In genomic region chr12:57481671-57482070, GRCh38 we compare ENCODE assay signal across 22 cellular contexts. TPM values are rescaled to one million over a fixed set of nuclear protein-coding genes. Genes with fewer than 3 reads are reported as not detected.
DNase-seq lines count a peak whose midpoint lies in the region; ATAC-seq and TF ChIP-seq lines count a peak whose summit lies in the region.
"Had no signal": no experiment of that assay in that cellular context is flagged by ENCODE, and none has a peak within 500 bp of the region (broad histone marks: within the 10 kb centered on the region; RNA-seq: fewer than 3 reads in every experiment).

No MANE protein-coding gene starts in this region.

- H3K27ac Mint-ChIP-seq in activated CD4-positive, alpha-beta T cell treated with anti-CD3 and anti-CD28 coated beads for 36 hours: peak overlapping the region; percentile 99
- peak overlapping the region; percentile 98 for H3K27ac Mint-ChIP-seq in activated naive CD8-positive, alpha-beta T cell treated with anti-CD3 and anti-CD28 coated beads, Interleukin-2, amount 50 U/mL, for 24 hours
- peak overlapping the region; percentile 64 for H3K27ac Mint-ChIP-seq in neural progenitor cell

- H3K27ac ChIP-seq in neural progenitor cell (no peak overlapping the region), brain microvascular endothelial cell (no peak overlapping the region)
- H3K27ac ChIP-seq: epithelial cell of prostate, HL-60, KMS-11, left ventricle myocardium inferior, upper lobe of right lung had no signal

- intact Hi-C loops in activated CD4-positive, alpha-beta T cell treated with anti-CD3 and anti-CD28 coated beads for 36 hours (cut with DNase I, micrococcal nuclease): no loop called here

- no peaks in the 10 kb centered on the region for H3F3A ChIP-seq in neural progenitor cell (ENCODE audit: low read depth)

- H3K4me3 ChIP-seq in NB4 (ENCODE audit: low read depth, low read length) (no peak overlapping the region), neural progenitor cell (no peak overlapping the region), brain microvascular endothelial cell (ENCODE audit: low read depth, low read length) (no peak overlapping the region)
- H3K4me3 ChIP-seq: left ventricle myocardium inferior, Peyer's patch, upper lobe of right lung had no signal

- no peaks in the 10 kb centered on the region for H3K79me2 ChIP-seq in neural progenitor cell (ENCODE audit: low read depth)

- H3K36me3 ChIP-seq in neural progenitor cell (no peaks in the 10 kb centered on the region), brain microvascular endothelial cell (replicated peaks) (no peaks in the 10 kb centered on the region)
- H3K36me3 ChIP-seq: left ventricle myocardium inferior, Peyer's patch, upper lobe of right lung had no signal

- H3K9me3 ChIP-seq in neural progenitor cell (ENCODE audit: low read depth): no peaks in the 10 kb centered on the region
- H3K9me3 ChIP-seq: left ventricle myocardium inferior, Peyer's patch, upper lobe of right lung had no signal

- no peak for ATAC-seq in activated CD4-positive, alpha-beta T cell treated with anti-CD3 and anti-CD28 coated beads for 36 hours
- ATAC-seq in activated naive CD8-positive, alpha-beta T cell treated with anti-CD3 and anti-CD28 coated beads, Interleukin-2, amount 50 U/mL, for 24 hours: no peak
- ATAC-seq in HG03097 (IDR thresholded peaks at IDR 0.05; ENCODE audit: low FRiP score, unreplicated experiment): no peak
- ATAC-seq: upper lobe of right lung had no signal

- no peak for TF ChIP-seq POLR2A in NB4 (IDR thresholded peaks at IDR 0.05; ENCODE audit: extremely low read depth, insufficient read length)

- no peak overlapping the region for H3K4me2 ChIP-seq in neural progenitor cell
- H3K4me2 ChIP-seq: KMS-11 had no signal

- in situ Hi-C loops in brain microvascular endothelial cell (cut with HindIII; ENCODE audit: low pct_ligation_motif_present, low sequenced_read_pairs): no loop called here

- CTCF ChIA-PET in activated CD4-positive, alpha-beta T cell treated with anti-CD3 and anti-CD28 coated beads for 36 hours (lab: Charles Lee): interaction anchor here (0.7 to 2.2 kb wide), 3 partner anchors 12 to 52 kb away, joined by 3 to 6 read pairs (median 3); no protein-coding TSS in a partner anchor

- no peak overlapping the region for H3K9ac ChIP-seq in neural progenitor cell
- H3K9ac ChIP-seq: KMS-11 had no signal

- H2AFZ ChIP-seq in neural progenitor cell (replicated peaks): no peak overlapping the region

- no peaks in the 10 kb centered on the region for H3K9me3 Mint-ChIP-seq in activated CD4-positive, alpha-beta T cell treated with anti-CD3 and anti-CD28 coated beads for 36 hours (ENCODE audit: low read depth)
- no peaks in the 10 kb centered on the region for H3K9me3 Mint-ChIP-seq in activated naive CD8-positive, alpha-beta T cell treated with anti-CD3 and anti-CD28 coated beads, Interleukin-2, amount 50 U/mL, for 24 hours
- no peaks in the 10 kb centered on the region for H3K9me3 Mint-ChIP-seq in neural progenitor cell

- H3K36me3 Mint-ChIP-seq in activated CD4-positive, alpha-beta T cell treated with anti-CD3 and anti-CD28 coated beads for 36 hours (ENCODE audit: low read depth): peaks cover 42% of the 10 kb centered on the region
- H3K36me3 Mint-ChIP-seq in activated naive CD8-positive, alpha-beta T cell treated with anti-CD3 and anti-CD28 coated beads, Interleukin-2, amount 50 U/mL, for 24 hours (ENCODE audit: low read depth): peaks cover 19% of the 10 kb centered on the region
- no peaks in the 10 kb centered on the region for H3K36me3 Mint-ChIP-seq in neural progenitor cell

- peaks cover 56% of the 10 kb centered on the region for H3K27me3 ChIP-seq in neural progenitor cell
- H3K27me3 ChIP-seq in brain microvascular endothelial cell (replicated peaks): no peaks in the 10 kb centered on the region
- H3K27me3 ChIP-seq: Peyer's patch, upper lobe of right lung had no signal

- no peaks in the 10 kb centered on the region for H3K4me1 ChIP-seq in neural progenitor cell
- H3K4me1 ChIP-seq: left ventricle myocardium inferior had no signal

- H4K20me1 ChIP-seq in neural progenitor cell (ENCODE audit: low read depth): no peaks in the 10 kb centered on the region

- TF ChIP-seq CTCF in NB4 (IDR thresholded peaks at IDR 0.05; ENCODE audit: low read depth, low read length) (no peak), neural progenitor cell (IDR thresholded peaks at IDR 0.05) (no peak), brain microvascular endothelial cell (IDR thresholded peaks at IDR 0.05; ENCODE audit: low read depth, low read length, missing control alignments) (no peak)

- H3K4me3 Mint-ChIP-seq in activated CD4-positive, alpha-beta T cell treated with anti-CD3 and anti-CD28 coated beads for 36 hours: no peak overlapping the region
- no peak overlapping the region for H3K4me3 Mint-ChIP-seq in activated naive CD8-positive, alpha-beta T cell treated with anti-CD3 and anti-CD28 coated beads, Interleukin-2, amount 50 U/mL, for 24 hours
- H3K4me3 Mint-ChIP-seq in neural progenitor cell: no peak overlapping the region

- no peak for DNase-seq in activated CD4-positive, alpha-beta T cell treated with anti-CD3 and anti-CD28 coated beads for 36 hours
- no peak for DNase-seq in activated CD4-positive, alpha-beta T cell treated with anti-CD3 and anti-CD28 coated beads for 1 hour
- peak; percentile 30 for DNase-seq in NB4 (ENCODE audit: low read depth)
- DNase-seq in activated naive CD8-positive, alpha-beta T cell treated with anti-CD3 and anti-CD28 coated beads, Interleukin-2, amount 50 U/mL, for 24 hours: no peak
- DNase-seq in neural progenitor cell (ENCODE audit: low spot score): no peak
- no peak for DNase-seq in brain microvascular endothelial cell
- DNase-seq in COR-L47 (lab: John Stamatoyannopoulos, UW): no peak
- DNase-seq: activated CD4-positive, CD25-positive, alpha-beta regulatory T cell; C1 segment of cervical spinal cord; DND-41; left ventricle myocardium inferior; NCI-H1092 treated with DMSO at 0.1 percent for 48 hours; NCI-H748 treated with DMSO at 0.1 percent for 48 hours; Peyer's patch; stimulated activated CD4-positive, alpha-beta T cell treated with anti-CD3 and anti-CD28 coated beads, Interleukin-4, amount 100 ng/mL, for 4 hours; upper lobe of right lung had no signal

- POLR2A ChIA-PET in activated CD4-positive, alpha-beta T cell treated with anti-CD3 and anti-CD28 coated beads for 36 hours (lab: Charles Lee): no interaction called here

- H3K27me3 Mint-ChIP-seq in activated CD4-positive, alpha-beta T cell treated with anti-CD3 and anti-CD28 coated beads for 36 hours: no peaks in the 10 kb centered on the region
- H3K27me3 Mint-ChIP-seq in activated naive CD8-positive, alpha-beta T cell treated with anti-CD3 and anti-CD28 coated beads, Interleukin-2, amount 50 U/mL, for 24 hours: no peaks in the 10 kb centered on the region
- peaks cover 25% of the 10 kb centered on the region for H3K27me3 Mint-ChIP-seq in neural progenitor cell (ENCODE audit: insufficient read depth, low read depth)

- peaks cover 47% of the 10 kb centered on the region for H3K4me1 Mint-ChIP-seq in activated CD4-positive, alpha-beta T cell treated with anti-CD3 and anti-CD28 coated beads for 36 hours
- peaks cover 55% of the 10 kb centered on the region for H3K4me1 Mint-ChIP-seq in activated naive CD8-positive, alpha-beta T cell treated with anti-CD3 and anti-CD28 coated beads, Interleukin-2, amount 50 U/mL, for 24 hours
- peaks cover 2% of the 10 kb centered on the region for H3K4me1 Mint-ChIP-seq in neural progenitor cell

RNA-seq across cellular contexts. Expression of gene ARHGAP9, which starts 2.0 kb away (rescaled TPM):
- 100 to 1,000 TPM in 1 of 2 experiments, 10 to 100 TPM in 1; 77.7 to 101 TPM for total RNA-seq in activated CD4-positive, alpha-beta T cell treated with anti-CD3 and anti-CD28 coated beads for 36 hours
- total RNA-seq in neural progenitor cell (ENCODE audit: low replicate concordance): 0.62 TPM in 1 of 2 replicates, not detected in the other

RNA-seq across cellular contexts. Expression of gene MARS1, which starts 6.2 kb away (rescaled TPM):
- total RNA-seq in activated CD4-positive, alpha-beta T cell treated with anti-CD3 and anti-CD28 coated beads for 36 hours: 100 to 1,000 TPM; 389 to 583 TPM
- 109 and 116 TPM in 2 replicates for total RNA-seq in neural progenitor cell (ENCODE audit: low replicate concordance)

RNA-seq across cellular contexts. Expression of gene GLI1, which starts 22.1 kb away (rescaled TPM):
- under 1 TPM; 0.40 to 0.73 TPM for total RNA-seq in activated CD4-positive, alpha-beta T cell treated with anti-CD3 and anti-CD28 coated beads for 36 hours
- total RNA-seq in neural progenitor cell (ENCODE audit: low replicate concordance): 0.12 and 0.71 TPM in 2 replicates

RNA-seq across cellular contexts. Expression of gene INHBE, which starts 26.6 kb away (rescaled TPM):
- total RNA-seq in activated CD4-positive, alpha-beta T cell treated with anti-CD3 and anti-CD28 coated beads for 36 hours: 1 to 10 TPM; 1.2 to 1.5 TPM
- 2.6 TPM in 1 of 2 replicates, not detected in the other for total RNA-seq in neural progenitor cell (ENCODE audit: low replicate concordance)
- total RNA-seq: aorta, frontal cortex, left ventricle myocardium inferior, Peyer's patch, upper lobe of right lung had no signal

RNA-seq across cellular contexts. Expression of gene DDIT3, which starts 38.6 kb away (rescaled TPM):
- 10 to 100 TPM; 31.2 to 32.2 TPM for total RNA-seq in activated CD4-positive, alpha-beta T cell treated with anti-CD3 and anti-CD28 coated beads for 36 hours
- total RNA-seq in neural progenitor cell (ENCODE audit: low replicate concordance): 2.3 and 4.3 TPM in 2 replicates

Comparison
In these comparisons a context has a peak if more than half of its experiments do, and no peak if none do; other contexts are left out.
1. RNA of gene ARHGAP9, which starts 2.0 kb away (total RNA-seq): 77.7 to 101 TPM in activated CD4-positive, alpha-beta T cell treated with anti-CD3 and anti-CD28 coated beads for 36 hours; 0.62 TPM in neural progenitor cell; every median in the first group is over 10 times any median in the second.
2. Peak in every context shown above with its lines, with median percentiles within 50 percentile points of each other: H3K27ac Mint-ChIP-seq.